In genomic region chrX:102934624-102935023, GRCh38 we compare ENCODE assay signal across 9 cellular contexts. TPM values are rescaled to one million over a fixed set of nuclear protein-coding genes. Genes with fewer than 3 reads are reported as not detected.
DNase-seq lines count a peak whose midpoint lies in the region; ATAC-seq and TF ChIP-seq lines count a peak whose summit lies in the region.
"Had no signal": no experiment of that assay in that cellular context is flagged by ENCODE, and none has a peak within 500 bp of the region (broad histone marks: within the 10 kb centered on the region; RNA-seq: fewer than 3 reads in every experiment).

No MANE protein-coding gene starts in this region.

- POLR2A ChIA-PET in MCF 10A (lab: Yijun Ruan, JAX), result no interaction called here

- CTCF ChIA-PET in MCF 10A (lab: Yijun Ruan, JAX), result interaction anchor here (0.6 to 1.4 kb wide), 8 partner anchors 16 to 242 kb away, joined by 3 to 6 read pairs (median 3); no protein-coding TSS in a partner anchor

- H3K9me2 ChIP-seq in DOHH2 (replicated peaks; ENCODE audit: control insufficient read depth, low read length), result no peaks in the 10 kb centered on the region

- no peaks in the 10 kb centered on the region for H3K36me3 ChIP-seq in DOHH2 (ENCODE audit: control insufficient read depth, low read length)
- no peaks in the 10 kb centered on the region for H3K36me3 ChIP-seq in lower lobe of right lung
- no peaks in the 10 kb centered on the region for H3K36me3 ChIP-seq in upper lobe of right lung

- H3K79me2 ChIP-seq in DOHH2 (ENCODE audit: control insufficient read depth, low read length), result no peaks in the 10 kb centered on the region

- no peaks in the 10 kb centered on the region for H4K20me1 ChIP-seq in DOHH2 (ENCODE audit: control insufficient read depth, insufficient read depth, low read depth, low read length)

- no peak overlapping the region for H3K4me2 ChIP-seq in DOHH2 (ENCODE audit: low read length)

- no peaks in the 10 kb centered on the region for H3K9me3 Mint-ChIP-seq in MCF 10A (ENCODE audit: unreplicated experiment)

- intact Hi-C loops in MCF 10A (cut with micrococcal nuclease) (no loop called here), lower lobe of right lung (cut with DNase I) (no loop called here), upper lobe of right lung (cut with DNase I) (no loop called here)

- peaks cover 32% of the 10 kb centered on the region for H3K27me3 Mint-ChIP-seq in MCF 10A (ENCODE audit: insufficient read depth, unreplicated experiment)
- H3K27me3 Mint-ChIP-seq: T-helper 17 cell had no signal

- H3F3A ChIP-seq in DOHH2 (ENCODE audit: control insufficient read depth, insufficient read depth), result no peaks in the 10 kb centered on the region

- H3K4me1 Mint-ChIP-seq in MCF 10A (ENCODE audit: insufficient read depth, unreplicated experiment), result no peaks in the 10 kb centered on the region
- H3K4me1 Mint-ChIP-seq: T-helper 17 cell had no signal

- H3K9me3 ChIP-seq in DOHH2 (ENCODE audit: control insufficient read depth, insufficient read depth, low read length), result no peaks in the 10 kb centered on the region
- no peaks in the 10 kb centered on the region for H3K9me3 ChIP-seq in lower lobe of right lung
- no peaks in the 10 kb centered on the region for H3K9me3 ChIP-seq in upper lobe of right lung

- H3K4me1 ChIP-seq in DOHH2 (ENCODE audit: control insufficient read depth, low read length), result no peaks in the 10 kb centered on the region
- H3K4me1 ChIP-seq in lower lobe of right lung, result no peaks in the 10 kb centered on the region
- no peaks in the 10 kb centered on the region for H3K4me1 ChIP-seq in upper lobe of right lung

- DNase-seq in RKO (ENCODE audit: low spot score) (peak; percentile 26), MCF 10A (ENCODE audit: unreplicated experiment) (peak; percentile 53), lower lobe of right lung (no peak), upper lobe of right lung (no peak), hippocampal formation (lab: John Stamatoyannopoulos, UW) (no peak)

- H3K27me3 ChIP-seq in DOHH2 (ENCODE audit: control insufficient read depth, low read length) (no peaks in the 10 kb centered on the region), lower lobe of right lung (ENCODE audit: low read depth) (no peaks in the 10 kb centered on the region), upper lobe of right lung (no peaks in the 10 kb centered on the region)

- ATAC-seq in GM21619 (IDR thresholded peaks at IDR 0.05; ENCODE audit: unreplicated experiment), result peak; percentile 48
- no peak for ATAC-seq in lower lobe of right lung
- ATAC-seq in upper lobe of right lung, result peak; percentile 56
- no peak for ATAC-seq in HG02970 (IDR thresholded peaks at IDR 0.05; ENCODE audit: low FRiP score, unreplicated experiment)
- ATAC-seq: T-helper 17 cell had no signal

- no peak overlapping the region for H3K4me3 ChIP-seq in DOHH2 (ENCODE audit: low read length)
- H3K4me3 ChIP-seq in lower lobe of right lung, result no peak overlapping the region
- H3K4me3 ChIP-seq in upper lobe of right lung, result no peak overlapping the region

- no TSS peak for BruUV-seq in MCF 10A (replicated peaks; lab: Mats Ljungman, UMichigan)

- TF ChIP-seq CTCF in DOHH2 (IDR thresholded peaks at IDR 0.05; ENCODE audit: low read depth, low read length, poor library complexity, severe bottlenecking), result peak; percentile 58
- TF ChIP-seq CTCF in MCF 10A (IDR thresholded peaks at IDR 0.05; ENCODE audit: unreplicated experiment), result peak; percentile 57
- TF ChIP-seq CTCF in lower lobe of right lung (IDR thresholded peaks at IDR 0.05), result peak; percentile 60
- TF ChIP-seq CTCF in upper lobe of right lung (IDR thresholded peaks at IDR 0.05), result peak; percentile 62

- no peak overlapping the region for H3K27ac Mint-ChIP-seq in MCF 10A (ENCODE audit: low read depth, unreplicated experiment)
- H3K27ac Mint-ChIP-seq: T-helper 17 cell had no signal

- H3K36me3 Mint-ChIP-seq in MCF 10A (ENCODE audit: insufficient read depth, unreplicated experiment), result no peaks in the 10 kb centered on the region

- H3K4me3 Mint-ChIP-seq in MCF 10A (ENCODE audit: unreplicated experiment), result no peak overlapping the region
- H3K4me3 Mint-ChIP-seq: T-helper 17 cell had no signal

- no peak overlapping the region for H3K27ac ChIP-seq in DOHH2 (ENCODE audit: low read depth, low read length)
- H3K27ac ChIP-seq in lower lobe of right lung, result no peak overlapping the region
- no peak overlapping the region for H3K27ac ChIP-seq in upper lobe of right lung

RNA-seq across cellular contexts. Expression of gene RAB40AL, which starts 2.4 kb away (rescaled TPM):
- total RNA-seq in MCF 10A (2022) (0.70 and 1.8 TPM in 2 replicates), lower lobe of right lung (1.6 TPM), upper lobe of right lung (0.52 TPM)

Comparison
In these comparisons a context has a peak if more than half of its experiments do, and no peak if none do; other contexts are left out.
1. ATAC-seq: peak in GM21619 (single experiment) and upper lobe of right lung (single experiment); none in lower lobe of right lung (0 of 2) and HG02970 (single experiment).
2. DNase-seq: peak in RKO (single experiment) and MCF 10A (single experiment); none in lower lobe of right lung (single experiment), upper lobe of right lung (single experiment) and hippocampal formation (0 of 2).
3. Peak in every context shown above with its lines, with median percentiles within 50 percentile points of each other: CTCF ChIP-seq.